In the genomic region with DNA sequence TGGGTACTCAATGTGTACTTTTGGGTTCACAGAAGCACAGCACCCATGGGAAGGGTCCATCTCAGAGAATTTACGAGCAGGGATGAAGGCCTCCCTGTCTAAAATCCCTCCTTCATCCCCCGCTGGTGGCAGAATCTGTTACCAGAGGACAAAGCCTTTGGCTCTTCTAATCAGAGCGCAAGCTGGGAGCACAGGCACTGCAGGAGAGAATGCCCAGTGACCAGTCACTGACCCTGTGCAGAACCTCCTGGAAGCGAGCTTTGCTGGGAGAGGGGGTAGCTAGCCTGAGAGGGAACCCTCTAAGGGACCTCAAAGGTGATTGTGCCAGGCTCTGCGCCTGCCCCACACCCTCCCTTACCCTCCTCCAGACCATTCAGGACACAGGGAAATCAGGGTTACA, we compare ENCODE assay signal across 22 cellular contexts. TPM values are rescaled to one million over a fixed set of nuclear protein-coding genes. Genes with fewer than 3 reads are reported as not detected.
DNase-seq lines count a peak whose midpoint lies in the region; ATAC-seq and TF ChIP-seq lines count a peak whose summit lies in the region.
"Had no signal": no experiment of that assay in that cellular context is flagged by ENCODE, and none has a peak within 500 bp of the region (broad histone marks: within the 10 kb centered on the region; RNA-seq: fewer than 3 reads in every experiment).

No MANE protein-coding gene starts in this region.

- no peak overlapping the region for H3K14ac ChIP-seq in IMR-90 (replicated peaks; ENCODE audit: low read depth, low read length)

- no peak for TF ChIP-seq RAD21 in IMR-90 (IDR thresholded peaks at IDR 0.05; ENCODE audit: low read length)

- no peak overlapping the region for H4K5ac ChIP-seq in IMR-90 (ENCODE audit: low read depth, low read length)

- H3K18ac ChIP-seq in IMR-90 (ENCODE audit: low read depth, low read length) = no peak overlapping the region

- H3K36me3 Mint-ChIP-seq in nephron (ENCODE audit: low read depth) = peaks cover 4% of the 10 kb centered on the region
- H3K36me3 Mint-ChIP-seq: activated naive CD8-positive, alpha-beta T cell treated with anti-CD3 and anti-CD28 coated beads for 36 hours had no signal

- no peak for DNase-seq in IMR-90
- DNase-seq in foreskin fibroblast = no peak
- no peak for DNase-seq in amygdala (lab: John Stamatoyannopoulos, UW)
- DNase-seq in posterior vena cava (ENCODE audit: low spot score) = no peak
- no peak for DNase-seq in superior temporal gyrus (ENCODE audit: extremely low spot score)
- DNase-seq: activated CD8-positive, alpha-beta memory T cell treated with anti-CD3 and anti-CD28 coated beads, Interleukin-2, amount 50 U/mL, for 4 hours; activated naive CD8-positive, alpha-beta T cell treated with anti-CD3 and anti-CD28 coated beads for 36 hours; body of pancreas; COR-L47; DMS79 treated with DMSO at 0.1 percent for 48 hours; MM.1S; NCI-H1417 treated with DMSO at 0.1 percent for 48 hours; NCI-H524 treated with DMSO at 0.1 percent for 48 hours; stimulated activated naive CD8-positive, alpha-beta T cell treated with anti-CD3 and anti-CD28 coated beads, Interleukin-15, amount 100 ng/mL, for 72 hours; transverse colon had no signal

- no peak overlapping the region for H2AFZ ChIP-seq in IMR-90 (replicated peaks; ENCODE audit: low read length, poor library complexity)

- BruUV-seq in IMR-90 (replicated peaks; lab: Mats Ljungman, UMichigan) = no TSS peak

- H2AK5ac ChIP-seq in IMR-90 (ENCODE audit: low read depth, low read length) = no peak overlapping the region

- H3K4me1 Mint-ChIP-seq in nephron = peaks cover 48% of the 10 kb centered on the region

- peaks cover 3% of the 10 kb centered on the region for H3K36me3 ChIP-seq in IMR-90 (ENCODE audit: control insufficient read depth, insufficient read depth, low read length)
- no peaks in the 10 kb centered on the region for H3K36me3 ChIP-seq in ectodermal cell (ENCODE audit: control insufficient read depth, insufficient read depth, low read length)
- H3K36me3 ChIP-seq: right atrium auricular region, transverse colon had no signal

- H3K4me3 ChIP-seq in IMR-90 (ENCODE audit: insufficient read depth, low read depth, low read length) = no peak overlapping the region
- H3K4me3 ChIP-seq in ectodermal cell (ENCODE audit: insufficient read depth, low read depth, low read length) = no peak overlapping the region
- no peak overlapping the region for H3K4me3 ChIP-seq in foreskin fibroblast (ENCODE audit: low read depth in 1 of 2, low read length in 2 of 2)
- H3K4me3 ChIP-seq: body of pancreas, right atrium auricular region, transverse colon had no signal

- no peaks in the 10 kb centered on the region for H3K9me3 Mint-ChIP-seq in nephron
- H3K9me3 Mint-ChIP-seq: activated naive CD8-positive, alpha-beta T cell treated with anti-CD3 and anti-CD28 coated beads for 36 hours; activated T-helper 2 cell treated with anti-CD3 and anti-CD28 coated beads, Interferon-gamma antibody, Interleukin-2, Interleukin-4, amounts not matched to agents 10 μg/mL and 5 μg/mL and 100 μg/mL, durations not matched to agents 14 hours and 24 hours and 36 hours; stimulated activated naive CD8-positive, alpha-beta T cell treated with anti-CD3 and anti-CD28 coated beads, Interleukin-15, amount 100 ng/mL, for 72 hours; T-helper 2 cell treated with Interferon-gamma antibody and Interleukin-4, amounts not matched to agents 5 μg/mL and 100 μg/mL, for 36 hours had no signal

- intact Hi-C loops in IMR-90 (cut with micrococcal nuclease) (no loop called here), posterior vena cava (cut with DNase I) (no loop called here)

- no peak overlapping the region for H2BK15ac ChIP-seq in IMR-90 (ENCODE audit: low read depth, low read length)

- CTCF ChIA-PET in IMR-90 (lab: Yijun Ruan, JAX) = no interaction called here

- 100% methylated on average over 1 of the region's 5 CpGs; no CpG with 5 or more reads in 1 of the 2 experiments for WGBS in IMR-90 (ENCODE audit: extremely low coverage in 2 of 2, insufficient read length in 1 of 2), 2 experiments
- WGBS in ectodermal cell, 2 experiments = 31 to 34% methylated on average over 5 of the region's 5 CpGs

- H2AK9ac ChIP-seq in IMR-90 (replicated peaks; ENCODE audit: low read depth, low read length, poor library complexity) = no peak overlapping the region

- peaks cover 13% of the 10 kb centered on the region; the same call in 1 of the 2 replicates for H3K4me1 ChIP-seq in IMR-90 (ENCODE audit: control insufficient read depth, insufficient read depth, low read length)
- peaks cover 63% of the 10 kb centered on the region for H3K4me1 ChIP-seq in ectodermal cell (ENCODE audit: control insufficient read depth, insufficient read depth, low read length)

- H4K91ac ChIP-seq in IMR-90 (ENCODE audit: insufficient read depth, low read depth, low read length) = no peak overlapping the region

- no peak for TF ChIP-seq POLR2A in IMR-90 (IDR thresholded peaks at IDR 0.05; ENCODE audit: low read depth, low read length)

- H3K4me2 ChIP-seq in IMR-90 (ENCODE audit: low read depth, low read length) = no peak overlapping the region

- H3K4me3 Mint-ChIP-seq in nephron = peak overlapping the region; percentile 84 to 86 (median 85)
- H3K4me3 Mint-ChIP-seq: stimulated activated naive CD8-positive, alpha-beta T cell treated with anti-CD3 and anti-CD28 coated beads, Interleukin-15, amount 100 ng/mL, for 72 hours had no signal

- H3K9ac ChIP-seq in IMR-90 (ENCODE audit: low read depth, low read length) = no peak overlapping the region; the same call in 1 of the 2 replicates

- H3K9me1 ChIP-seq in IMR-90 (ENCODE audit: insufficient read depth, low read length) = peaks cover 4% of the 10 kb centered on the region

- H3K27me3 ChIP-seq in IMR-90 (ENCODE audit: control insufficient read depth, insufficient read depth, low read length) (peaks cover 2% of the 10 kb centered on the region; the same call in 1 of the 2 replicates), ectodermal cell (ENCODE audit: control insufficient read depth, insufficient read depth, low read length, poor library complexity, severe bottlenecking) (no peaks in the 10 kb centered on the region)
- H3K27me3 ChIP-seq: right atrium auricular region had no signal

- H2BK120ac ChIP-seq in IMR-90 (ENCODE audit: low read depth, low read length) = no peak overlapping the region

- no peak overlapping the region for H2BK5ac ChIP-seq in IMR-90 (ENCODE audit: low read depth, low read length, poor library complexity, severe bottlenecking)

- peak overlapping the region; percentile 15; the same call in 1 of the 2 replicates for H3K23ac ChIP-seq in IMR-90 (ENCODE audit: low read depth, low read length)

- in situ Hi-C loops in IMR-90 (cut with MboI; ENCODE audit: low sequenced_read_pairs) = loop anchor here (10.0 kb wide), 1 partner anchor 205 kb away; no protein-coding TSS in a partner anchor

- peaks cover 4% of the 10 kb centered on the region for H3K27me3 Mint-ChIP-seq in nephron (ENCODE audit: low read depth)

- ATAC-seq in IMR-90 (ENCODE audit: low read depth) = no peak
- ATAC-seq: body of pancreas; stimulated activated naive CD8-positive, alpha-beta T cell treated with anti-CD3 and anti-CD28 coated beads, Interleukin-15, amount 100 ng/mL, for 72 hours had no signal

- H3K27ac Mint-ChIP-seq in nephron = peak overlapping the region; percentile 74 to 98 (median 91)
- H3K27ac Mint-ChIP-seq: activated naive CD8-positive, alpha-beta T cell treated with anti-CD3 and anti-CD28 coated beads for 36 hours; stimulated activated naive CD8-positive, alpha-beta T cell treated with anti-CD3 and anti-CD28 coated beads, Interleukin-15, amount 100 ng/mL, for 72 hours had no signal

- no peak overlapping the region for H3K56ac ChIP-seq in IMR-90 (ENCODE audit: extremely low read depth, insufficient read depth, low read length)

- dilution Hi-C loops in IMR-90 (cut with HindIII; ENCODE audit: low sequenced_read_pairs, unreplicated experiment) = no loop called here

- no peak overlapping the region for H4K8ac ChIP-seq in IMR-90 (ENCODE audit: low read depth in 2 of 2, low read length in 2 of 2)

- POLR2A ChIA-PET in IMR-90 (lab: Charles Lee; ENCODE audit: unreplicated experiment) = no interaction called here

- no peak overlapping the region for H2BK20ac ChIP-seq in IMR-90 (ENCODE audit: low read depth, low read length)

- H3K4ac ChIP-seq in IMR-90 (ENCODE audit: low read depth, low read length) = no peak overlapping the region

- H3K27ac ChIP-seq in 22Rv1 (peak overlapping the region; percentile 59), IMR-90 (ENCODE audit: insufficient read depth, low read length) (no peak overlapping the region), ectodermal cell (ENCODE audit: insufficient read depth, low read depth, low read length, poor library complexity, severe bottlenecking) (peak overlapping the region; percentile 67)
- H3K27ac ChIP-seq: body of pancreas, right atrium auricular region had no signal

- H3K9me3 ChIP-seq in IMR-90 (ENCODE audit: control insufficient read depth, insufficient read depth, low read length) = no peaks in the 10 kb centered on the region
- no peaks in the 10 kb centered on the region for H3K9me3 ChIP-seq in ectodermal cell (ENCODE audit: control insufficient read depth, low read length)
- H3K9me3 ChIP-seq: body of pancreas, right atrium auricular region, transverse colon had no signal

- no peak for TF ChIP-seq CTCF in 22Rv1 (IDR thresholded peaks at IDR 0.05)
- no peak for TF ChIP-seq CTCF in IMR-90 (conservative IDR thresholded peaks at IDR 0.05; ENCODE audit: low read depth, low read length)
- no peak for TF ChIP-seq CTCF in nephron (IDR thresholded peaks at IDR 0.05; ENCODE audit: unreplicated experiment in 3 of 3)
- TF ChIP-seq CTCF in foreskin fibroblast (IDR thresholded peaks at IDR 0.05; ENCODE audit: low read depth, low read length) = no peak

- H4K20me1 ChIP-seq in IMR-90 (ENCODE audit: insufficient read depth, low read length) = no peaks in the 10 kb centered on the region

- peaks cover 0 to 8% of the 10 kb centered on the region in 2 experiments; a peak in 1 of 4 replicates for H3K79me1 ChIP-seq in IMR-90 (ENCODE audit: low read depth in 1 of 2, low read length in 2 of 2)

RNA-seq across cellular contexts. Expression of gene GPR162, which starts 1.4 kb away (rescaled TPM):
- total RNA-seq in IMR-90 (2012; rRNA removed) (1.7 and 2.9 TPM in 2 replicates), posterior vena cava (1 to 10 TPM; 3.9 to 5.1 TPM)
- 6.0 and 7.8 TPM in 2 replicates for polyA plus RNA-seq in IMR-90 (2012; rRNA removed)
- polyA plus RNA-seq in IMR-90 (2012; cell fraction: cytosol; rRNA removed) = 3.7 and 7.0 TPM in 2 replicates
- polyA plus RNA-seq in IMR-90 (2012; cell fraction: nucleus; rRNA removed; ENCODE audit: low replicate concordance) = 19.9 and 32.8 TPM in 2 replicates
- 61.5 TPM for polyA plus RNA-seq in ectodermal cell (2013, experiment 1 of 4)
- polyA plus RNA-seq in ectodermal cell (2013, experiment 2 of 4) = 58.9 TPM
- 47.7 TPM for polyA plus RNA-seq in ectodermal cell (2013, experiment 3 of 4)
- 53.2 TPM for polyA plus RNA-seq in ectodermal cell (2013, experiment 4 of 4)

RNA-seq across cellular contexts. Expression of gene P3H3, which starts 8.0 kb away (rescaled TPM):
- total RNA-seq in IMR-90 (2012; rRNA removed) (25.8 and 27.8 TPM in 2 replicates), posterior vena cava (10 to 100 TPM; 37.7 to 59.9 TPM)
- 83.9 and 90.5 TPM in 2 replicates for polyA plus RNA-seq in IMR-90 (2012; rRNA removed)
- 129 and 303 TPM in 2 replicates for polyA plus RNA-seq in IMR-90 (2012; cell fraction: cytosol; rRNA removed)
- polyA plus RNA-seq in IMR-90 (2012; cell fraction: nucleus; rRNA removed; ENCODE audit: low replicate concordance) = 113 and 257 TPM in 2 replicates
- 78.0 TPM for polyA plus RNA-seq in ectodermal cell (2013, experiment 1 of 4)
- 71.0 TPM for polyA plus RNA-seq in ectodermal cell (2013, experiment 2 of 4)
- 49.6 TPM for polyA plus RNA-seq in ectodermal cell (2013, experiment 3 of 4)
- 52.8 TPM for polyA plus RNA-seq in ectodermal cell (2013, experiment 4 of 4)

RNA-seq across cellular contexts. Expression of gene GNB3, which starts 20.6 kb away (rescaled TPM):
- total RNA-seq in IMR-90 (2012; rRNA removed) = 0.56 and 0.72 TPM in 2 replicates
- 20.5 and 20.7 TPM in 2 replicates for polyA plus RNA-seq in IMR-90 (2012; rRNA removed)
- 6.0 and 6.9 TPM in 2 replicates for polyA plus RNA-seq in IMR-90 (2012; cell fraction: cytosol; rRNA removed)
- polyA plus RNA-seq in IMR-90 (2012; cell fraction: nucleus; rRNA removed; ENCODE audit: low replicate concordance) = 166 and 303 TPM in 2 replicates
- 17.2 TPM for polyA plus RNA-seq in ectodermal cell (2013, experiment 1 of 4)
- 16.4 TPM for polyA plus RNA-seq in ectodermal cell (2013, experiment 2 of 4)
- polyA plus RNA-seq in ectodermal cell (2013, experiment 3 of 4) = 14.3 TPM
- polyA plus RNA-seq in ectodermal cell (2013, experiment 4 of 4) = 13.4 TPM
- 1 to 10 TPM; 3.6 to 4.0 TPM for total RNA-seq in posterior vena cava

RNA-seq across cellular contexts. Expression of gene CD4, which starts 30.8 kb away (rescaled TPM):
- 4.2 and 5.7 TPM in 2 replicates for total RNA-seq in IMR-90 (2012; rRNA removed)
- 15.0 and 15.7 TPM in 2 replicates for polyA plus RNA-seq in IMR-90 (2012; rRNA removed)
- 11.0 and 13.1 TPM in 2 replicates for polyA plus RNA-seq in IMR-90 (2012; cell fraction: cytosol; rRNA removed)
- polyA plus RNA-seq in IMR-90 (2012; cell fraction: nucleus; rRNA removed; ENCODE audit: low replicate concordance) = 10.0 and 11.9 TPM in 2 replicates
- polyA plus RNA-seq in ectodermal cell (2013, experiment 1 of 4) = 3.9 TPM
- 2.9 TPM for polyA plus RNA-seq in ectodermal cell (2013, experiment 2 of 4)
- 1.8 TPM for polyA plus RNA-seq in ectodermal cell (2013, experiment 3 of 4)
- 3.2 TPM for polyA plus RNA-seq in ectodermal cell (2013, experiment 4 of 4)
- total RNA-seq in posterior vena cava = 10 to 100 TPM; 12.9 to 36.0 TPM
- total RNA-seq: glomerular endothelial cell had no signal

RNA-seq across cellular contexts. Expression of gene CDCA3, which starts 30.9 kb away (rescaled TPM):
- total RNA-seq in IMR-90 (2012; rRNA removed) = 23.5 and 30.3 TPM in 2 replicates
- 61.0 and 67.5 TPM in 2 replicates for polyA plus RNA-seq in IMR-90 (2012; rRNA removed)
- polyA plus RNA-seq in IMR-90 (2012; cell fraction: cytosol; rRNA removed) = 15.5 and 31.8 TPM in 2 replicates
- polyA plus RNA-seq in IMR-90 (2012; cell fraction: nucleus; rRNA removed; ENCODE audit: low replicate concordance) = 41.3 and 52.2 TPM in 2 replicates
- polyA plus RNA-seq in ectodermal cell (2013, experiment 1 of 4) = 48.6 TPM
- 40.9 TPM for polyA plus RNA-seq in ectodermal cell (2013, experiment 2 of 4)
- 52.4 TPM for polyA plus RNA-seq in ectodermal cell (2013, experiment 3 of 4)
- 48.8 TPM for polyA plus RNA-seq in ectodermal cell (2013, experiment 4 of 4)
- under 1 TPM; 0.46 to 0.52 TPM for total RNA-seq in posterior vena cava
